Comparison of ENCODE assay signal across 9 cellular contexts in genomic region chr17:14308965-14309879, GRCh38. TPM values are rescaled to one million over a fixed set of nuclear protein-coding genes. Genes with fewer than 3 reads are reported as not detected.
DNase-seq lines count a peak whose midpoint lies in the region; ATAC-seq and TF ChIP-seq lines count a peak whose summit lies in the region.
"Had no signal": no experiment of that assay in that cellular context is flagged by ENCODE, and none has a peak within 500 bp of the region (broad histone marks: within the 10 kb centered on the region; RNA-seq: fewer than 3 reads in every experiment).

No MANE protein-coding gene starts in this region.

- WGBS in esophagus muscularis mucosa: 1% methylated on average over 24 of the region's 71 CpGs

- H3K27me3 ChIP-seq in esophagus muscularis mucosa: peaks cover 0 to 72% (median 26%) of the 10 kb centered on the region in 4 donors
- H3K27me3 ChIP-seq in mucosa of stomach (ENCODE audit: control insufficient read depth, insufficient read depth, low read length): peaks cover 49% of the 10 kb centered on the region

- H3K36me3 ChIP-seq in esophagus muscularis mucosa (no peaks in the 10 kb centered on the region), mucosa of stomach (ENCODE audit: control insufficient read depth, insufficient read depth, low read length) (no peaks in the 10 kb centered on the region)

- no peak for TF ChIP-seq EP300 in esophagus muscularis mucosa (IDR thresholded peaks at IDR 0.05)

- H3K9ac ChIP-seq in mucosa of stomach (ENCODE audit: low read length): peak overlapping the region; percentile 54
- H3K9ac ChIP-seq: KMS-11 had no signal

- TF ChIP-seq POLR2A in esophagus muscularis mucosa (IDR thresholded peaks at IDR 0.05; ENCODE audit: low read depth): no peak

- TF ChIP-seq CTCF in esophagus muscularis mucosa (IDR thresholded peaks at IDR 0.05): no peak

- peak; percentile 93 for ATAC-seq in HG02885 (IDR thresholded peaks at IDR 0.05; ENCODE audit: poor library complexity, unreplicated experiment)
- no peak for ATAC-seq in HG03280 (IDR thresholded peaks at IDR 0.05; ENCODE audit: unreplicated experiment)

- no peaks in the 10 kb centered on the region for H3K9me3 ChIP-seq in esophagus muscularis mucosa
- H3K9me3 ChIP-seq in mucosa of stomach (ENCODE audit: control insufficient read depth, low read length): no peaks in the 10 kb centered on the region

- H3K4me3 ChIP-seq in esophagus muscularis mucosa (peak overlapping the region; percentile 50 to 62 (median 54)), mucosa of stomach (ENCODE audit: low read length) (peak overlapping the region; percentile 54)

- intact Hi-C loops in esophagus muscularis mucosa (cut with DNase I): loop anchor here (5.0 to 10.0 kb wide), 2 partner anchors 626 to 972 kb away; no protein-coding TSS in a partner anchor

- H3K4me1 ChIP-seq in esophagus muscularis mucosa (peaks cover 19 to 26% (median 22%) of the 10 kb centered on the region in 4 donors), mucosa of stomach (ENCODE audit: control insufficient read depth, insufficient read depth, low read length) (no peaks in the 10 kb centered on the region)

- DNase-seq in D341Med (ENCODE audit: low spot score) (peak; percentile 83), NOMO-1 treated with DMSO at 0.1 percent for 48 hours (lab: John Stamatoyannopoulos, UW; ENCODE audit: unreplicated experiment) (peak; percentile 87), activated T-helper 1 cell treated with Interleukin-2 at 50 U/mL for 16 hours (ENCODE audit: low read depth) (peak; percentile 91), esophagus muscularis mucosa (ENCODE audit: extremely low spot score) (no peak)
- peak; percentile 83 to 85 for DNase-seq in stimulated activated CD8-positive, alpha-beta memory T cell treated with anti-CD3 and anti-CD28 coated beads, Interleukin-2, amount 100 ng/mL, for 1 hour (ENCODE audit: low read depth in 2 of 2)

- peak overlapping the region; percentile 1 to 59 (median 30) for H3K27ac ChIP-seq in esophagus muscularis mucosa (replicated peaks in 1 of 4)
- H3K27ac ChIP-seq: KMS-11 had no signal

RNA-seq across cellular contexts. Expression of gene HS3ST3B1, which starts 8.3 kb away (rescaled TPM):
- 1 to 10 TPM; 2.5 to 5.5 (median 3.3) TPM for total RNA-seq in esophagus muscularis mucosa
